Comparison of ENCODE assay signal across 10 cellular contexts in the genomic region with DNA sequence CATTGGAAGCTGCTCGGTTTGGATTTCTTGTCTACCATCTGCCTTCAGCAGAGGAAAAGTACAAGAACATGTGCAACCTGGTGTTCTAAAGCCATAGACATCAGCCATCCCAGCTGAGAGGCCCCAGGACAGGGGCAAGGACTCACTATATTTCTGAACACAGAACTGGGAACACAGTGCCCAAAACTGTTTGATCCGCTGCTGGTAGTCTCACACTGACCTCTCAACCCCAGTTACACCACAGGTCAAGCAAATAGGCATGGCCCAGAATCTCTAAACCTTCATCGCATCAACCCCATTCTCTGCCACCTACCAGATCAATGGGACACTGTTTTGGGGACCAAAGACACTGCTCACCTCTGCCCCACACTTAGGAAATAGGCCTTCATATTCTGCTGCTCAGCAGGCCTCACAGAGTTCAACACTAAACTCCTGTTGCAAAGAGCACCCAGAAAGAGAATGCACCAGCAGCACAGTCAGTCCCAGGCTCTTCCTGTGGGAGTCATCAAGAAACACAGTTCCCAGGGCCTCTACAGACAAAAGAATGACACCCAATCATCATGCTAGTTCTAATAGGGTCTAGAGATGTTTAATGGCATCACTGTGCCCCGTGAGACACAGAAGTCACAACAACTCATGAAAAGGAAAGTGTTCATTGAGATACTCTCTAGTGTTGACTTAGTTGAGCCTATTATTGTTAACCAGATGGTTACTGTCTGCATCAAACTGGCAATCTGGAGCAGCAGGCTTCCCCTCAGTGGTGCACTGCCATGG. TPM values are rescaled to one million over a fixed set of nuclear protein-coding genes. Genes with fewer than 3 reads are reported as not detected.
DNase-seq lines count a peak whose midpoint lies in the region; ATAC-seq and TF ChIP-seq lines count a peak whose summit lies in the region.
"Had no signal": no experiment of that assay in that cellular context is flagged by ENCODE, and none has a peak within 500 bp of the region (broad histone marks: within the 10 kb centered on the region; RNA-seq: fewer than 3 reads in every experiment).

No MANE protein-coding gene starts in this region.

- H3K27me3 ChIP-seq in HUES6 (ENCODE audit: control insufficient read depth, insufficient read depth, low read length): no peaks in the 10 kb centered on the region
- no peaks in the 10 kb centered on the region for H3K27me3 ChIP-seq in effector memory CD4-positive, alpha-beta T cell (replicated peaks; ENCODE audit: control insufficient read depth, insufficient read depth, low read length, poor library complexity, severe bottlenecking)

- peaks cover 6% of the 10 kb centered on the region for H3K9me3 Mint-ChIP-seq in osteocyte (ENCODE audit: unreplicated experiment)

- H3K4me1 Mint-ChIP-seq in osteocyte (ENCODE audit: unreplicated experiment): peaks cover 3% of the 10 kb centered on the region
- H3K4me1 Mint-ChIP-seq: neural crest cell had no signal

- no peaks in the 10 kb centered on the region for H3K27me3 Mint-ChIP-seq in osteocyte (ENCODE audit: unreplicated experiment)

- H3K27ac ChIP-seq in HUES6 (ENCODE audit: low read depth, low read length): no peak overlapping the region
- peak overlapping the region; percentile 5 for H3K27ac ChIP-seq in effector memory CD4-positive, alpha-beta T cell (ENCODE audit: insufficient read depth, low read length, poor library complexity, severe bottlenecking)

- ATAC-seq in GM21528 (IDR thresholded peaks at IDR 0.05; ENCODE audit: low FRiP score, unreplicated experiment): no peak

- H3K9ac ChIP-seq in HUES6 (ENCODE audit: low read length): no peak overlapping the region

- peaks cover 3% of the 10 kb centered on the region for H3K36me3 Mint-ChIP-seq in osteocyte (ENCODE audit: unreplicated experiment)

- H3K4me3 ChIP-seq in HUES6 (ENCODE audit: low read depth, low read length): peak overlapping the region; percentile 79
- H3K4me3 ChIP-seq in effector memory CD4-positive, alpha-beta T cell (ENCODE audit: insufficient read depth, low read depth, low read length, poor library complexity, severe bottlenecking): peak overlapping the region; percentile 65

- in situ Hi-C loops in GM13977 (cut with MboI; ENCODE audit: low pct_unique_long_range_greater_than_20kb, low sequenced_read_pairs, unreplicated experiment): loop anchor here (10.0 kb wide), 1 partner anchor 69 kb away; no protein-coding TSS in a partner anchor

- H3K27ac Mint-ChIP-seq in osteocyte (ENCODE audit: unreplicated experiment): peak overlapping the region; percentile 4

- DNase-seq in DMS 273 treated with DMSO at 0.1 percent for 48 hours (lab: John Stamatoyannopoulos, UW) (peak; percentile 51), osteocyte (ENCODE audit: extremely low spot score, unreplicated experiment) (no peak), HT-29 (ENCODE audit: low spot score) (no peak), GM13977 (ENCODE audit: low spot score) (no peak)
- DNase-seq in effector memory CD4-positive, alpha-beta T cell: no peak
- DNase-seq: activated T-cell treated with anti-CD3 and anti-CD28 coated beads for 4 hours, KG1 had no signal

- no peaks in the 10 kb centered on the region for H3K36me3 ChIP-seq in HUES6 (ENCODE audit: control insufficient read depth, insufficient read depth, low read length)
- no peaks in the 10 kb centered on the region for H3K36me3 ChIP-seq in effector memory CD4-positive, alpha-beta T cell (ENCODE audit: control insufficient read depth, insufficient read depth, low read length)

- no peak for TF ChIP-seq CTCF in osteocyte (IDR thresholded peaks at IDR 0.05)
- no peak for TF ChIP-seq CTCF in GM13977 (IDR thresholded peaks at IDR 0.05; ENCODE audit: extremely low read depth, insufficient read depth, missing control alignments)

- H3K4me3 Mint-ChIP-seq in osteocyte (ENCODE audit: unreplicated experiment): no peak overlapping the region

- no peaks in the 10 kb centered on the region for H3K9me3 ChIP-seq in HUES6 (ENCODE audit: control insufficient read depth, insufficient read depth, low read depth, low read length)
- no peaks in the 10 kb centered on the region for H3K9me3 ChIP-seq in effector memory CD4-positive, alpha-beta T cell (ENCODE audit: control insufficient read depth, low read length)

- peaks cover 19% of the 10 kb centered on the region; the same call in 1 of the 2 replicates for H3K4me1 ChIP-seq in HUES6 (ENCODE audit: control insufficient read depth, insufficient read depth, low read length)
- H3K4me1 ChIP-seq in effector memory CD4-positive, alpha-beta T cell (ENCODE audit: control insufficient read depth, insufficient read depth, low read length, poor library complexity, severe bottlenecking): peaks cover 21% of the 10 kb centered on the region

RNA-seq across cellular contexts. Expression of a gene that starts 1.8 kb away (rescaled TPM):
- 2.2 and 3.1 TPM in 2 replicates for total RNA-seq in osteocyte
- 3.5 and 4.5 TPM in 2 replicates for total RNA-seq in HT-29 (2014; rRNA removed; shearing (Covaris generic))

RNA-seq across cellular contexts. Expression of a gene that starts 20.1 kb away (rescaled TPM):
- 43.3 TPM in 2 replicates for total RNA-seq in osteocyte
- 16.0 and 20.1 TPM in 2 replicates for total RNA-seq in HT-29 (2014; rRNA removed; shearing (Covaris generic))
